Comparison of ENCODE assay signal across 8 cellular contexts in the genomic region with DNA sequence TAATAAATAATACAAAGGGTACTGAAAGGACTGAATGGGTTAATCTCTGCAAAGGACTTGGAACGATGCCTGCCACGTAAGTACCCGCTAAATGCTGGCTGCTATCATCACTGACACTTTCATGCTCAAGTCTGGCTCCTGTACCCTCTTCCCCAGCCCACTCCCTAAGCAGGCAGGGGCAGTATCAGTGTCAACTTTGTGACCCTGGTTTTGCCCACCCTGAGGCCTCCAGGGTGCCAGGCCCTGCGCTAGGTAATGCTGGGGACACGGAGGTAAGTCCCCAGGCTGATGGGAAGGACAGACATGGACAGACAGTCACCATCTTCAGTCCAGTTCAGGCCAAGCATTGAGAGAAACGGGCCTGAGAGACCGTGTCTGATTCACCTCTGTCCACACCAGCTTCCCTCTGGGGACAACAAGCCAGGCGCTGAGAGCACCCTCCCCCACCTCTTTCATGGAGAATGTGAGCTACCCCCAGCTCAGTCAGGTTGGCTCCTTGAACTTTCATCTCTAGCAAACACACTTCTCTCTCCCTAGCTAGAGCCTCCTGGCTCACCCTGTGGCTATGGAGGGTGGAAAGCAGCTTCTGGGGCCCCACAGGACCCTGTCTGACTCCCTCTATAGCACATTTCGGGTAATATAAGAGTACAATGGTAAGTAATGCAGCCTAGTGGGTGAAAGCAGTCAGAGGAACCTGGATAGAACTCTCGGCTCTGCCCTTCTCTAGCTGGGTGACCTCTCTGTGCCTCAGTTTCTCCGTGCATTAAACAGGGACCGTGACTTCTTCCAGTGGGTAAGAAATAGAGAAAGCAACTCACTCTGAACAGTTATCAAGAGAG. TPM values are rescaled to one million over a fixed set of nuclear protein-coding genes. Genes with fewer than 3 reads are reported as not detected.
A peak's percentile ranks its signal among the peaks of the same experiment; 100 is the strongest.
DNase-seq lines count a peak whose midpoint lies in the region; ATAC-seq and TF ChIP-seq lines count a peak whose summit lies in the region.

No MANE protein-coding gene starts in this region.

- H3K4me1 Mint-ChIP-seq in naive thymus-derived CD8-positive, alpha-beta T cell: peaks cover 45 to 71% (median 66%) of the 10 kb centered on the region in 4 donors

- no peaks in the 10 kb centered on the region for H3K9me3 ChIP-seq in esophagus muscularis mucosa

- no peak for TF ChIP-seq POLR2A in esophagus muscularis mucosa (IDR thresholded peaks at IDR 0.05; ENCODE audit: low read depth)

- TF ChIP-seq CTCF in AG09309 (IDR thresholded peaks at IDR 0.05; ENCODE audit: control insufficient read depth, insufficient read depth, low read depth, low read length, missing control alignments) (peak; percentile 20), esophagus muscularis mucosa (IDR thresholded peaks at IDR 0.05) (no peak)

- H3K36me3 ChIP-seq in esophagus muscularis mucosa: no peaks in the 10 kb centered on the region

- H3K4me3 ChIP-seq in AG09309 (ENCODE audit: control insufficient read depth, low read depth, low read length): peak overlapping the region; percentile 85
- H3K4me3 ChIP-seq in esophagus muscularis mucosa: peak overlapping the region; percentile 67 to 86 (median 75)

- no peaks in the 10 kb centered on the region for H3K27me3 ChIP-seq in esophagus muscularis mucosa

- intact Hi-C loops in esophagus muscularis mucosa (cut with DNase I): loop anchor here (1.0 to 10.0 kb wide), 2 partner anchors 25 to 339 kb away; no protein-coding TSS in a partner anchor

- peaks cover 32 to 65% (median 54%) of the 10 kb centered on the region in 4 donors for H3K4me1 ChIP-seq in esophagus muscularis mucosa

- peak; percentile 19 to 40 for ATAC-seq in naive thymus-derived CD8-positive, alpha-beta T cell

- no peak for DNase-seq in AG09309 (ENCODE audit: low read depth)
- DNase-seq in GOT3 (lab: John Stamatoyannopoulos, UW): peak; percentile 11
- DNase-seq in UCSD-AML1 (lab: John Stamatoyannopoulos, UW; ENCODE audit: unreplicated experiment): peak; percentile 48
- no peak for DNase-seq in esophagus muscularis mucosa (ENCODE audit: extremely low spot score)
- peak in 4 of 10 donors; percentile 18 to 44 (median 34) for DNase-seq in naive thymus-derived CD8-positive, alpha-beta T cell
- no peak for DNase-seq in NCI-H187 treated with DMSO at 0.1 percent for 48 hours (lab: John Stamatoyannopoulos, UW)
- no peak for DNase-seq in NCI-H2081 treated with DMSO at 0.1 percent for 48 hours (lab: John Stamatoyannopoulos, UW)
- DNase-seq in NCI-H345 treated with DMSO at 0.1 percent for 48 hours (lab: John Stamatoyannopoulos, UW; ENCODE audit: unreplicated experiment): no peak

- H3K9me3 Mint-ChIP-seq in naive thymus-derived CD8-positive, alpha-beta T cell: no peaks in the 10 kb centered on the region

- peak overlapping the region; percentile 83 to 98 (median 97) for H3K27ac Mint-ChIP-seq in naive thymus-derived CD8-positive, alpha-beta T cell

- 14% methylated on average over 12 of the region's 12 CpGs for WGBS in esophagus muscularis mucosa

- TF ChIP-seq EP300 in esophagus muscularis mucosa (IDR thresholded peaks at IDR 0.05): no peak

- peak overlapping the region; percentile 95 to 99 (median 97) for H3K27ac ChIP-seq in esophagus muscularis mucosa (replicated peaks in 1 of 4)

- POLR2A ChIA-PET in naive thymus-derived CD8-positive, alpha-beta T cell (lab: Charles Lee): interaction anchor here (0.9 to 1.4 kb wide), 4 partner anchors 12 to 77 kb away, joined by 3 to 10 read pairs (median 5); no protein-coding TSS in a partner anchor

- peaks cover 0 to 2% (median 0%) of the 10 kb centered on the region in 3 donors for H3K36me3 Mint-ChIP-seq in naive thymus-derived CD8-positive, alpha-beta T cell

- peak overlapping the region; percentile 93 to 100 (median 98) for H3K4me3 Mint-ChIP-seq in naive thymus-derived CD8-positive, alpha-beta T cell

- H3K27me3 Mint-ChIP-seq in naive thymus-derived CD8-positive, alpha-beta T cell: no peaks in the 10 kb centered on the region

RNA-seq across cellular contexts. Expression of a gene that starts 0.8 kb away (rescaled TPM):
- 100 to 1,000 TPM in 2 of 4 donors, 10 to 100 TPM in 2; 86.3 to 121 (median 106) TPM for total RNA-seq in esophagus muscularis mucosa
- 10 to 100 TPM; 46.2 to 48.1 TPM for total RNA-seq in naive thymus-derived CD8-positive, alpha-beta T cell
- polyA plus RNA-seq in naive thymus-derived CD8-positive, alpha-beta T cell: 100 to 1,000 TPM in 1 of 3 donors, 10 to 100 TPM in 2; 85.8 to 104 (median 91.5) TPM

RNA-seq across cellular contexts. Expression of a gene that starts 3.4 kb away (rescaled TPM):
- not detected for total RNA-seq in esophagus muscularis mucosa
- total RNA-seq in naive thymus-derived CD8-positive, alpha-beta T cell: 1 to 10 TPM in 1 of 2 experiments, under 1 TPM in 1; 0.73 to 1.7 TPM
- not detected for polyA plus RNA-seq in naive thymus-derived CD8-positive, alpha-beta T cell

RNA-seq across cellular contexts. Expression of a gene that starts 7.0 kb away (rescaled TPM):
- 1 to 10 TPM in 3 of 4 donors, not detected in 1; 1.5 to 4.1 (median 2.4) TPM for total RNA-seq in esophagus muscularis mucosa
- 1 to 10 TPM; 3.8 to 5.6 TPM for total RNA-seq in naive thymus-derived CD8-positive, alpha-beta T cell
- 1,000 to 10,000 TPM in 1 of 3 donors, 10 to 100 TPM in 2; 41.7 to 1,629 (median 63.8) TPM for polyA plus RNA-seq in naive thymus-derived CD8-positive, alpha-beta T cell

RNA-seq across cellular contexts. Expression of a gene that starts 22.3 kb away (rescaled TPM):
- total RNA-seq in esophagus muscularis mucosa: not detected
- not detected for total RNA-seq in naive thymus-derived CD8-positive, alpha-beta T cell
- polyA plus RNA-seq in naive thymus-derived CD8-positive, alpha-beta T cell: under 1 TPM in 1 of 3 donors, not detected in 2; 0.68 TPM

RNA-seq across cellular contexts. Expression of a gene that starts 23.5 kb away (rescaled TPM):
- total RNA-seq in esophagus muscularis mucosa: 1 to 10 TPM; 1.3 to 3.4 (median 2.2) TPM
- under 1 TPM; 0.11 to 0.60 TPM for total RNA-seq in naive thymus-derived CD8-positive, alpha-beta T cell
- under 1 TPM in 2 of 3 donors, not detected in 1; 0.10 to 0.21 TPM for polyA plus RNA-seq in naive thymus-derived CD8-positive, alpha-beta T cell

Comparison
In these comparisons a context has a peak if more than half of its experiments do, and no peak if none do; other contexts are left out.
1. DNase-seq: peak in GOT3 (single experiment) and UCSD-AML1 (single experiment); none in AG09309 (single experiment), esophagus muscularis mucosa (single experiment), NCI-H187 treated with DMSO at 0.1 percent for 48 hours (single experiment), NCI-H2081 treated with DMSO at 0.1 percent for 48 hours (single experiment) and NCI-H345 treated with DMSO at 0.1 percent for 48 hours (single experiment).